In the genomic region with DNA sequence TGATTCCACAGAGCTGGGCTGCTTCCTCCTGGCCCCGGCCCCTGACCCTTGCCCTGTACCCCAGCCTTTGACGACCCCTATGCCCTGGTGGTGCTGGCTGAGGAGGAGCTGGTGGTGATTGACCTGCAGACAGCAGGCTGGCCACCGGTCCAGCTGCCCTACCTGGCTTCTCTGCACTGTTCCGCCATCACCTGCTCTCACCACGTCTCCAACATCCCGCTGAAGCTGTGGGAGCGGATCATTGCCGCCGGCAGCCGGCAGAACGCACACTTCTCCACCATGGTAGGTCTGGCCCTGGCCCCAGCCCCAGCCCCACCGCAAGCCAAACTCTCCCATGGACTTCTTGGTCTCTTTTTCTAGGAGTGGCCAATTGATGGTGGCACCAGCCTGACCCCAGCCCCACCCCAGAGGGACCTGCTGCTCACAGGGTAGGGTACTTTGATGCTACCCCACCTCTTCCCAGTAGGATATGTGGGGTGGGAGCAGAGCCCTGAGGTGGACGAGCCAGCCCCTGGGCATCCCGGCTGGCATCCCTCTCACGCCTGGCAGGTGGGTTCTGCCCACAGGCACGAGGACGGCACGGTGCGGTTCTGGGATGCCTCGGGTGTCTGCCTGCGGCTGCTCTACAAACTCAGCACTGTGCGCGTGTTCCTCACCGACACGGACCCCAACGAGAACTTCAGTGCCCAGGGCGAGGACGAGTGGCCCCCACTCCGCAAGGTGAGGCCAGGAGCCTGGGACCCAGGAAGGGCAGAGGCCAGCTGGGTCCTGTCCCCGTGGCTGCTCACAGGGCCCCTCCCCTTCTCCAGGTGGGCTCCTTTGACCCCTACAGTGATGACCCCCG, we compare ENCODE assay signal across 1 cellular context.
TF ChIP-seq lines count a peak whose summit lies in the region.

No MANE protein-coding gene starts in this region.

TF ChIP-seq in HepG2, 621 proteins besides CTCF, POLR2A, EP300 and RAD21:
- TF ChIP-seq FOXO1 (CRISPR knock-in tag; IDR thresholded peaks at IDR 0.05): no peak
- TF ChIP-seq ZNF20 (CRISPR knock-in tag; IDR thresholded peaks at IDR 0.05): no peak
- 0 out of 2 replicates have a peak, but pooled peaks have one; percentile 22 for TF ChIP-seq HNRNPL (IDR thresholded peaks at IDR 0.05; ENCODE audit: low read depth, low read length)
- 0 out of 2 replicates have a peak, but pooled peaks have one; percentile 32 for TF ChIP-seq ZNF709 (CRISPR knock-in tag; IDR thresholded peaks at IDR 0.05)
- TF ChIP-seq ZNF746 (CRISPR knock-in tag; IDR thresholded peaks at IDR 0.05): no peak
- no peak for TF ChIP-seq GATAD2A (CRISPR knock-in tag; IDR thresholded peaks at IDR 0.05)
- TF ChIP-seq AGO2 (optimal IDR thresholded peaks at IDR 0.05; ENCODE audit: low read depth, low read length): peak; percentile 75
